ENCODE assay signal across 13 cellular contexts in the genomic region with DNA sequence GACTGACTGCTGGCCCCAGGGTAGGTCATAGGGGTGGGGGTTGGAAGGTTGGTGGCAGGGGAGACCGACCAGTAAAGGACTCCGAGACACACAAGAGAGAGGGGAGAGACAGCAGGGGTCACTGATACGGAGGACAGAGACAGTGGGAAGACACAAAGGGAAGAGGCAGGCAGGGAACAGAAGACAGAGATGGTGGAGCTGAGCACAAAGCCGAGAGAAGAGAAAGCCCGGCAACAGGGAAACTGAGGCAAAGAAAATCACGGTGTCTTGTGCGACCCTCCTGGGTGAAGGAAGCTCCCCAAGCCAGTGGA. TPM values are rescaled to one million over a fixed set of nuclear protein-coding genes. Genes with fewer than 3 reads are reported as not detected.
DNase-seq lines count a peak whose midpoint lies in the region; ATAC-seq, FAIRE-seq and TF ChIP-seq lines count a peak whose summit lies in the region.
"Had no signal": no experiment of that assay in that cellular context is flagged by ENCODE, and none has a peak within 500 bp of the region (broad histone marks: within the 10 kb centered on the region; RNA-seq: fewer than 3 reads in every experiment).

No MANE protein-coding gene starts in this region.

- H3K56ac ChIP-seq in H1 (replicated peaks; ENCODE audit: insufficient read length, low read depth, low read length), result no peak overlapping the region

- DNase-seq in T-helper 2 cell treated with Interferon-gamma antibody and Interleukin-4, amounts not matched to agents 5 μg/mL and 100 μg/mL, for 36 hours (ENCODE audit: low spot score), result no peak
- DNase-seq in T-helper 2 cell (no peak), H1 (ENCODE audit: low read depth in 1 of 2, low spot score in 2 of 2) (no peak), mucosa of descending colon (no peak), thoracic aorta (ENCODE audit: low spot score) (no peak), NCI-H524 (lab: John Stamatoyannopoulos, UW) (no peak)
- DNase-seq: GF-D8, NCI-H526 treated with DMSO at 0.1 percent for 48 hours had no signal

- TF ChIP-seq CTCF in H1 (IDR thresholded peaks at IDR 0.05; ENCODE audit: control extremely low read depth in 1 of 3, insufficient read depth in 1 of 3, low read depth in 1 of 3, low read length in 3 of 3) (no peak), mucosa of descending colon (IDR thresholded peaks at IDR 0.05) (no peak), thoracic aorta (IDR thresholded peaks at IDR 0.05) (no peak)

- no peak overlapping the region for H3K14ac ChIP-seq in H1 (ENCODE audit: insufficient read length)

- H2AK5ac ChIP-seq in H1 (ENCODE audit: low read depth, low read length), result no peak overlapping the region

- H3K79me1 ChIP-seq in H1 (ENCODE audit: low read depth, low read length), result peaks cover 3% of the 10 kb centered on the region; the same call in 1 of the 2 replicates

- no peak for TF ChIP-seq RAD21 in H1 (IDR thresholded peaks at IDR 0.05 in 1 of 2, conservative IDR thresholded peaks at IDR 0.05 in 1 of 2; ENCODE audit: low read depth in 2 of 2, low read length in 2 of 2)

- H3K27ac ChIP-seq in H1 (ENCODE audit: low read depth, low read length) (no peak overlapping the region), thoracic aorta (peak overlapping the region; percentile 97 to 99)
- H3K27ac ChIP-seq: 22Rv1, epithelial cell of prostate had no signal

- no peak for FAIRE-seq in H1 (lab: Jason Lieb, UNC)
- FAIRE-seq: K562 had no signal

- peak overlapping the region; percentile 92; the same call in 1 of the 2 replicates for H2BK12ac ChIP-seq in H1 (ENCODE audit: low read depth, low read length)

- H3K4me3 Mint-ChIP-seq in T-helper 2 cell treated with Interferon-gamma antibody and Interleukin-4, amounts not matched to agents 5 μg/mL and 100 μg/mL, for 36 hours, result peak overlapping the region; percentile 40

- CTCF ChIA-PET in H1 (lab: Charles Lee; ENCODE audit: partially characterized antibody), result interaction anchor here (0.9 to 33.2 kb wide), 5 partner anchors 7 to 46 kb away, joined by 5 to 1213 read pairs (median 23); partner anchors contain the start of genes KBTBD13, RASL12 and SLC51B

- 11% methylated on average over 6 of the region's 7 CpGs; no CpG with 5 or more reads in 1 of the 2 experiments for WGBS in H1 (ENCODE audit: extremely low coverage in 1 of 2, insufficient coverage in 1 of 2, insufficient read length in 1 of 2, insufficient replicate concordance in 2 of 2, low coverage in 1 of 2, low lambda C conversion rate in 2 of 2, missing lambda C conversion rate in 1 of 2), 2 experiments

- peak overlapping the region; percentile 43 to 71 (median 53) for H3K4me3 ChIP-seq in H1 (ENCODE audit: extremely low read depth in 1 of 4, insufficient read depth in 2 of 4, low read depth in 3 of 4, low read length in 4 of 4)
- peak overlapping the region; percentile 6 for H3K4me3 ChIP-seq in mucosa of descending colon
- peak overlapping the region; percentile 89 for H3K4me3 ChIP-seq in thoracic aorta
- H3K4me3 ChIP-seq: K562 had no signal

- H3K9ac ChIP-seq in H1 (replicated peaks in 1 of 4; ENCODE audit: extremely low read depth in 1 of 4, low read depth in 3 of 4, low read length in 3 of 4), result peak overlapping the region in 2 of 4 experiments; percentile 29 to 40; a peak in 2 of 7 replicates

- intact Hi-C loops in mucosa of descending colon (cut with DNase I, micrococcal nuclease), result no loop called here

- no peaks in the 10 kb centered on the region for H4K20me1 ChIP-seq in H1 (replicated peaks in 1 of 2; ENCODE audit: control insufficient read depth in 1 of 2, insufficient read depth in 2 of 2, low read length in 2 of 2)

- H3K9me3 ChIP-seq in H1 (ENCODE audit: insufficient read depth in 2 of 2, low read depth in 1 of 2, low read length in 1 of 2), result no peaks in the 10 kb centered on the region
- no peaks in the 10 kb centered on the region for H3K9me3 ChIP-seq in mucosa of descending colon
- H3K9me3 ChIP-seq in thoracic aorta, result no peaks in the 10 kb centered on the region

- H3K9me3 Mint-ChIP-seq in T-helper 2 cell treated with Interferon-gamma antibody and Interleukin-4, amounts not matched to agents 5 μg/mL and 100 μg/mL, for 36 hours, result no peaks in the 10 kb centered on the region

- POLR2A ChIA-PET in H1 (lab: Charles Lee; ENCODE audit: partially characterized antibody), result interaction anchor here (0.7 to 8.0 kb wide), 6 partner anchors 9 to 238 kb away, joined by 3 to 93 read pairs (median 4); partner anchors contain the start of genes KBTBD13 and RNU5B-1

- ATAC-seq in mucosa of descending colon (no peak), thoracic aorta (ENCODE audit: insufficient number of reproducible peaks, low FRiP score, low read depth) (no peak), HG03280 (IDR thresholded peaks at IDR 0.05; ENCODE audit: unreplicated experiment) (no peak), GM18520 (IDR thresholded peaks at IDR 0.05; ENCODE audit: unreplicated experiment) (no peak)
- ATAC-seq: K562 had no signal

- H2BK5ac ChIP-seq in H1 (ENCODE audit: low read depth, low read length), result peak overlapping the region; percentile 75; the same call in 1 of the 2 replicates

- H3K27me3 ChIP-seq in H1 (replicated peaks in 1 of 4; ENCODE audit: control insufficient read depth in 3 of 4, extremely low read depth in 1 of 4, insufficient read depth in 3 of 4, low read length in 3 of 4), result peaks cover 0 to 6% (median 1%) of the 10 kb centered on the region in 4 experiments; a peak in 3 of 7 replicates
- H3K27me3 ChIP-seq in thoracic aorta (replicated peaks; ENCODE audit: insufficient read depth), result no peaks in the 10 kb centered on the region

- peak overlapping the region; percentile 81; the same call in 1 of the 2 replicates for H2BK15ac ChIP-seq in H1 (ENCODE audit: low read length)

- H4K91ac ChIP-seq in H1 (replicated peaks; ENCODE audit: insufficient read length, low read length), result no peak overlapping the region

- no peak overlapping the region for H3K23ac ChIP-seq in H1 (ENCODE audit: insufficient read length)

- no peak for TF ChIP-seq POLR2A in H1 (IDR thresholded peaks at IDR 0.05; ENCODE audit: control extremely low read depth in 1 of 2, low read depth in 2 of 2, low read length in 2 of 2)

- peak overlapping the region; percentile 91 for H3K18ac ChIP-seq in H1 (ENCODE audit: extremely low read depth, low read length)

- peak overlapping the region; percentile 41 for H2BK120ac ChIP-seq in H1 (replicated peaks; ENCODE audit: low read depth, low read length)

- H2BK20ac ChIP-seq in H1 (ENCODE audit: low read length), result peak overlapping the region; percentile 61; the same call in 1 of the 2 replicates

- peaks cover 44% of the 10 kb centered on the region for H3K27me3 Mint-ChIP-seq in T-helper 2 cell treated with Interferon-gamma antibody and Interleukin-4, amounts not matched to agents 5 μg/mL and 100 μg/mL, for 36 hours (ENCODE audit: low read depth)

- H3K4ac ChIP-seq in H1 (replicated peaks; ENCODE audit: insufficient read length, low read depth, low read length), result no peak overlapping the region

- H3K4me1 Mint-ChIP-seq in T-helper 2 cell treated with Interferon-gamma antibody and Interleukin-4, amounts not matched to agents 5 μg/mL and 100 μg/mL, for 36 hours (ENCODE audit: low read depth), result peaks cover 5% of the 10 kb centered on the region

- H3K79me2 ChIP-seq in H1 (ENCODE audit: control insufficient read depth in 1 of 2, insufficient read depth in 2 of 2, low read length in 2 of 2), result no peaks in the 10 kb centered on the region; a peak in 1 of 4 replicates

- no peak overlapping the region for H2AFZ ChIP-seq in H1 (ENCODE audit: low read length)

- H3K4me1 ChIP-seq in H1 (replicated peaks in 1 of 4; ENCODE audit: control insufficient read depth in 3 of 4, insufficient read depth in 4 of 4, low read length in 3 of 4), result peaks cover 5 to 19% (median 7%) of the 10 kb centered on the region in 4 experiments
- H3K4me1 ChIP-seq in mucosa of descending colon (ENCODE audit: low read depth), result no peaks in the 10 kb centered on the region
- peaks cover 65 to 79% of the 10 kb centered on the region in 2 donors for H3K4me1 ChIP-seq in thoracic aorta (ENCODE audit: control insufficient read depth in 1 of 2, low read depth in 2 of 2)

- H3K36me3 Mint-ChIP-seq in T-helper 2 cell treated with Interferon-gamma antibody and Interleukin-4, amounts not matched to agents 5 μg/mL and 100 μg/mL, for 36 hours (ENCODE audit: low read depth), result no peaks in the 10 kb centered on the region

- peak overlapping the region; percentile 82 to 90 for H3K4me2 ChIP-seq in H1 (ENCODE audit: insufficient read depth in 1 of 2, low read depth in 2 of 2, low read length in 2 of 2)

- peak overlapping the region; percentile 58 for H4K8ac ChIP-seq in H1 (ENCODE audit: extremely low read depth, insufficient read depth, low read length)

- H3K27ac Mint-ChIP-seq in T-helper 2 cell treated with Interferon-gamma antibody and Interleukin-4, amounts not matched to agents 5 μg/mL and 100 μg/mL, for 36 hours, result no peak overlapping the region

- no peak for TF ChIP-seq EP300 in H1 (IDR thresholded peaks at IDR 0.05; ENCODE audit: borderline replicate concordance in 1 of 2, low read depth in 2 of 2, low read length in 2 of 2)

- peaks cover 6% of the 10 kb centered on the region; the same call in 1 of the 2 replicates for H3K23me2 ChIP-seq in H1 (ENCODE audit: low read depth, low read length)

- H4K5ac ChIP-seq in H1 (ENCODE audit: insufficient read length, low read depth, low read length), result peak overlapping the region; percentile 1

- H3K36me3 ChIP-seq in H1 (ENCODE audit: control insufficient read depth in 2 of 4, insufficient read depth in 4 of 4, low read length in 3 of 4) (no peaks in the 10 kb centered on the region), mucosa of descending colon (ENCODE audit: low read depth) (no peaks in the 10 kb centered on the region), thoracic aorta (peaks cover 6% of the 10 kb centered on the region)

RNA-seq across cellular contexts. Expression of gene RASL12, which starts 0.5 kb away (rescaled TPM):
- total RNA-seq in H1 (2021; fragmentation: NEBNext Ultra II Directional; extraction: Animal tissue kit (Norgen Biotek cat#: 25700)), result 9.3 and 10.3 TPM in 2 replicates
- 9.5 and 16.7 TPM in 2 replicates for polyA plus RNA-seq in H1 (2011; rRNA removed)
- polyA plus RNA-seq in H1 (2011; cell fraction: cytosol; rRNA removed), result 16.0 TPM
- polyA plus RNA-seq in H1 (2011; cell fraction: nucleus; rRNA removed), result 11.4 TPM
- 6.7 to 8.6 TPM (median 8.0 TPM) in 4 replicates for polyA plus RNA-seq in H1 (2012, experiment 1 of 2)
- polyA plus RNA-seq in H1 (2012, experiment 2 of 2), result 10.5 TPM
- polyA plus RNA-seq in H1 (2013, experiment 1 of 2), result 6.6 TPM
- polyA plus RNA-seq in H1 (2013, experiment 2 of 2), result 7.7 TPM
- polyA minus RNA-seq in H1 (2011; rRNA and poly(A)+ RNA removed), result 12.2 and 14.8 TPM in 2 replicates
- polyA minus RNA-seq in H1 (2011; cell fraction: cytosol; rRNA and poly(A)+ RNA removed), result 9.6 TPM
- polyA minus RNA-seq in H1 (2011; cell fraction: nucleus; rRNA and poly(A)+ RNA removed), result 9.0 TPM
- total RNA-seq in mucosa of descending colon (10 to 100 TPM in 1 of 3 donors, 1 to 10 TPM in 2; 2.7 to 29.7 (median 8.4) TPM), thoracic aorta (100 to 1,000 TPM; 211 to 324 TPM)
- total RNA-seq: K562 had no signal
- polyA plus RNA-seq: K562 had no signal

RNA-seq across cellular contexts. Expression of gene KBTBD13, which starts 9.3 kb away (rescaled TPM):
- not detected in 2 replicates for total RNA-seq in H1 (2021; fragmentation: NEBNext Ultra II Directional; extraction: Animal tissue kit (Norgen Biotek cat#: 25700))
- not detected in 2 replicates for polyA plus RNA-seq in H1 (2011; rRNA removed)
- not detected for polyA plus RNA-seq in H1 (2011; cell fraction: cytosol; rRNA removed)
- polyA plus RNA-seq in H1 (2011; cell fraction: nucleus; rRNA removed), result not detected
- not detected in 4 replicates for polyA plus RNA-seq in H1 (2012, experiment 1 of 2)
- polyA plus RNA-seq in H1 (2012, experiment 2 of 2), result not detected
- polyA plus RNA-seq in H1 (2013, experiment 1 of 2), result not detected
- polyA plus RNA-seq in H1 (2013, experiment 2 of 2), result not detected
- polyA minus RNA-seq in H1 (2011; rRNA and poly(A)+ RNA removed), result 0.07 TPM in 1 of 2 replicates, not detected in the other
- polyA minus RNA-seq in H1 (2011; cell fraction: cytosol; rRNA and poly(A)+ RNA removed), result not detected
- polyA minus RNA-seq in H1 (2011; cell fraction: nucleus; rRNA and poly(A)+ RNA removed), result not detected
- under 1 TPM in 1 of 3 donors, not detected in 2; 0.09 TPM for total RNA-seq in mucosa of descending colon
- total RNA-seq in thoracic aorta, result 1 to 10 TPM in 1 of 2 donors, under 1 TPM in 1; 0.63 to 3.1 TPM

RNA-seq across cellular contexts. Expression of gene SLC51B, which starts 22.1 kb away (rescaled TPM):
- not detected in 2 replicates for total RNA-seq in H1 (2021; fragmentation: NEBNext Ultra II Directional; extraction: Animal tissue kit (Norgen Biotek cat#: 25700))
- not detected in 2 replicates for polyA plus RNA-seq in H1 (2011; rRNA removed)
- not detected for polyA plus RNA-seq in H1 (2011; cell fraction: cytosol; rRNA removed)
- polyA plus RNA-seq in H1 (2011; cell fraction: nucleus; rRNA removed), result not detected
- not detected in 4 replicates for polyA plus RNA-seq in H1 (2012, experiment 1 of 2)
- not detected for polyA plus RNA-seq in H1 (2012, experiment 2 of 2)
- polyA plus RNA-seq in H1 (2013, experiment 1 of 2), result not detected
- not detected for polyA plus RNA-seq in H1 (2013, experiment 2 of 2)
- polyA minus RNA-seq in H1 (2011; rRNA and poly(A)+ RNA removed), result not detected in 2 replicates
- polyA minus RNA-seq in H1 (2011; cell fraction: cytosol; rRNA and poly(A)+ RNA removed), result not detected
- polyA minus RNA-seq in H1 (2011; cell fraction: nucleus; rRNA and poly(A)+ RNA removed), result not detected
- total RNA-seq in mucosa of descending colon (100 to 1,000 TPM in 1 of 3 donors, 10 to 100 TPM in 2; 70.1 to 157 (median 76.2) TPM), thoracic aorta (not detected)
- total RNA-seq: K562 had no signal
- polyA plus RNA-seq: K562 had no signal

RNA-seq across cellular contexts. Expression of gene MTFMT, which starts 37.9 kb away (rescaled TPM):
- 16.5 and 20.8 TPM in 2 replicates for total RNA-seq in H1 (2021; fragmentation: NEBNext Ultra II Directional; extraction: Animal tissue kit (Norgen Biotek cat#: 25700))
- polyA plus RNA-seq in H1 (2011; rRNA removed), result 6.8 and 7.7 TPM in 2 replicates
- 10.5 TPM for polyA plus RNA-seq in H1 (2011; cell fraction: cytosol; rRNA removed)
- polyA plus RNA-seq in H1 (2011; cell fraction: nucleus; rRNA removed), result 4.2 TPM
- polyA plus RNA-seq in H1 (2012, experiment 1 of 2), result 9.7 to 15.8 TPM (median 10.5 TPM) in 4 replicates
- 9.9 TPM for polyA plus RNA-seq in H1 (2012, experiment 2 of 2)
- polyA plus RNA-seq in H1 (2013, experiment 1 of 2), result 14.6 TPM
- polyA plus RNA-seq in H1 (2013, experiment 2 of 2), result 14.9 TPM
- polyA minus RNA-seq in H1 (2011; rRNA and poly(A)+ RNA removed), result 7.6 and 7.7 TPM in 2 replicates
- polyA minus RNA-seq in H1 (2011; cell fraction: cytosol; rRNA and poly(A)+ RNA removed), result 8.3 TPM
- polyA minus RNA-seq in H1 (2011; cell fraction: nucleus; rRNA and poly(A)+ RNA removed), result 10.2 TPM
- total RNA-seq in mucosa of descending colon (10 to 100 TPM; 17.5 to 24.0 (median 19.2) TPM), thoracic aorta (10 to 100 TPM; 25.9 to 42.4 TPM)

RNA-seq across cellular contexts. Expression of gene UBAP1L, which starts 47.7 kb away (rescaled TPM):
- total RNA-seq in H1 (2021; fragmentation: NEBNext Ultra II Directional; extraction: Animal tissue kit (Norgen Biotek cat#: 25700)), result 1.3 and 1.7 TPM in 2 replicates
- 0.67 and 1.3 TPM in 2 replicates for polyA plus RNA-seq in H1 (2011; rRNA removed)
- polyA plus RNA-seq in H1 (2011; cell fraction: cytosol; rRNA removed), result 1.0 TPM
- 5.7 TPM for polyA plus RNA-seq in H1 (2011; cell fraction: nucleus; rRNA removed)
- 0.81 to 1.3 TPM (median 1.1 TPM) in 4 replicates for polyA plus RNA-seq in H1 (2012, experiment 1 of 2)
- polyA plus RNA-seq in H1 (2012, experiment 2 of 2), result 0.24 TPM
- polyA plus RNA-seq in H1 (2013, experiment 1 of 2), result 0.87 TPM
- polyA plus RNA-seq in H1 (2013, experiment 2 of 2), result 0.53 TPM
- 0.95 and 1.6 TPM in 2 replicates for polyA minus RNA-seq in H1 (2011; rRNA and poly(A)+ RNA removed)
- polyA minus RNA-seq in H1 (2011; cell fraction: cytosol; rRNA and poly(A)+ RNA removed), result 0.88 TPM
- 2.7 TPM for polyA minus RNA-seq in H1 (2011; cell fraction: nucleus; rRNA and poly(A)+ RNA removed)
- total RNA-seq in mucosa of descending colon (1 to 10 TPM; 2.0 to 6.9 (median 3.9) TPM), thoracic aorta (10 to 100 TPM in 1 of 2 donors, 1 to 10 TPM in 1; 3.7 to 11.0 TPM)

Comparison
In these comparisons a context has a peak if more than half of its experiments do, and no peak if none do; other contexts are left out.
1. H3K4me3 ChIP-seq: peak in every context shown above with its lines; median percentile 89 in thoracic aorta; 53 in H1; 6 in mucosa of descending colon.
2. RNA of gene RASL12, which starts 0.5 kb away (total RNA-seq): 211 to 324 TPM in thoracic aorta; 9.3 to 10.3 TPM in H1 and 2.7 to 29.7 TPM in mucosa of descending colon; every median in the first group is over 4 times any median in the second.
3. RNA of gene SLC51B, which starts 22.1 kb away (total RNA-seq): 70.1 to 157 TPM in mucosa of descending colon; not detected in H1 and not detected in thoracic aorta; every median in the first group is over 10 times any median in the second.